Comparison of ENCODE assay signal across 15 cellular contexts in the genomic region with DNA sequence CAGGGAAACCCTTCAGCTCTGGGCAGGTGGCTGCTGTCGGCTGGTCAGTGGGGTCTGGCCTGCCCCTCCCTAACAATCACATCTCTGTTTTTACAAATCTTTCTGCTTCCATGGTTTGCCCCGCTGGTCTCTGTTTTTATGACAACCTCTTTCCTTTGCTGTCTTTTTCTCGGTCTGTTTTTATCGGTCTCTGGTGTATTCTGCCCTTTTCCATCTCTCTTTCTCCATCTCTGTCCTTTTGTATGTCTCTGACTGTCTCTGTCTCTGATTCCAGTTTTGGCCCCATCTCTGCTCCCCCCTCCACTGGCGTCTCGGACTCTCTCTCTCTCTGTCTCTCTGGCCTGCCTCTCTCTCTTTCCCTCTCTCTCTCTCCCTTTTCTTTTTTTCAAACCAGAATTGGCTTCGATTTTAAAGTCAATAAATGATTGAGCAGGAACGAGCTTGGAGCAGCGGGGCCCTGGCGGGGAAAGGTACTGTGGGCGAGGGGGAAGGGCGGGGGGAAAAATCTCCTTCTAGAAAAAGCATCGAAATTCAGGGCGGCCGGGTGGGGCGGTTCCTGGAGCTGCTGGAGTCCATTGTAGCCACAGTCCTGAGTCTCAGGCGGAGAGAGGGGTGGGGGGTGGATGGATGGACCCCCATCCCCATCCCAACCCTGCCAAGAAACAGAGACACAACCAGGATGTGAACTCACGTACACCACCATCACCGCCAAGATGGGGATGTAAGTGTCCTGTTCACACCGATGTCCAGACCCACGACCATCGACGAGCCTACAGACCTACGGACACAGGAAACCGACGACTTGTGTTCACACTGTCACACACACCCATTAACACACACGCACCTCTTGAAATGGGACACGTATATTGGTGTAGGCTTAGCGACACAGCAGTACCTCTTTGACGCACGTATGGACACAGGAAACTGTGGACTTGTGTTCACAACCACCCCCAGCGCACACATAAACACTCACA. TPM values are rescaled to one million over a fixed set of nuclear protein-coding genes. Genes with fewer than 3 reads are reported as not detected.
DNase-seq lines count a peak whose midpoint lies in the region; ATAC-seq and TF ChIP-seq lines count a peak whose summit lies in the region.
"Had no signal": no experiment of that assay in that cellular context is flagged by ENCODE, and none has a peak within 500 bp of the region (broad histone marks: within the 10 kb centered on the region; RNA-seq: fewer than 3 reads in every experiment).

No MANE protein-coding gene starts in this region.

- peaks cover 78% of the 10 kb centered on the region for H3K79me2 ChIP-seq in mammary epithelial cell (ENCODE audit: insufficient read depth, low read length)

- no peak overlapping the region for H3K4me3 ChIP-seq in mammary epithelial cell (replicated peaks in 1 of 3; ENCODE audit: insufficient read depth in 1 of 3, low read depth in 2 of 3, low read length in 3 of 3)
- no peak overlapping the region for H3K4me3 ChIP-seq in naive thymus-derived CD4-positive, alpha-beta T cell (ENCODE audit: low read length)
- H3K4me3 ChIP-seq in upper lobe of left lung: peak overlapping the region in 2 of 4 donors; percentile 84 to 85
- H3K4me3 ChIP-seq: body of pancreas, SJSA1 had no signal

- dilution Hi-C loops in mammary epithelial cell (cut with HindIII; ENCODE audit: low sequenced_read_pairs): loop anchor here (5.0 kb wide), 1 partner anchor 74 kb away; no protein-coding TSS in a partner anchor

- POLR2A ChIA-PET in MCF 10A (lab: Yijun Ruan, JAX): interaction anchor here (0.7 to 2.4 kb wide), 2 partner anchors 15 to 638 kb away, joined by 4 to 11 read pairs; no protein-coding TSS in a partner anchor
- POLR2A ChIA-PET in naive thymus-derived CD4-positive, alpha-beta T cell (lab: Charles Lee): no interaction called here

- BruUV-seq in MCF 10A (replicated peaks; lab: Mats Ljungman, UMichigan) (no TSS peak), mammary epithelial cell (replicated peaks; lab: Mats Ljungman, UMichigan) (no TSS peak)

- no peaks in the 10 kb centered on the region for H4K20me1 ChIP-seq in mammary epithelial cell (ENCODE audit: insufficient read depth, low read length)

- WGBS in mammary epithelial cell (ENCODE audit: low coverage, missing lambda C conversion rate): 81% methylated on average over 31 of the region's 32 CpGs
- 73 to 81% methylated on average over 32 of the region's 32 CpGs for WGBS in upper lobe of left lung, 2 donors

- no peak overlapping the region for H2AFZ ChIP-seq in mammary epithelial cell (ENCODE audit: low read depth, low read length)

- H3K9me3 Mint-ChIP-seq in MCF 10A (ENCODE audit: unreplicated experiment): no peaks in the 10 kb centered on the region
- peaks cover 0 to 4% (median 0%) of the 10 kb centered on the region in 11 donors for H3K9me3 Mint-ChIP-seq in naive thymus-derived CD4-positive, alpha-beta T cell

- peaks cover 16% of the 10 kb centered on the region for H3K36me3 Mint-ChIP-seq in MCF 10A (ENCODE audit: insufficient read depth, unreplicated experiment)
- peaks cover 0 to 7% (median 4%) of the 10 kb centered on the region in 5 donors for H3K36me3 Mint-ChIP-seq in naive thymus-derived CD4-positive, alpha-beta T cell

- TF ChIP-seq POLR2A in upper lobe of left lung (IDR thresholded peaks at IDR 0.05): no peak
- TF ChIP-seq POLR2A in GM18505 (IDR thresholded peaks at IDR 0.05; ENCODE audit: borderline replicate concordance, extremely low read depth, insufficient read depth, insufficient read length): no peak

- H3K27ac Mint-ChIP-seq in MCF 10A (ENCODE audit: low read depth, unreplicated experiment): no peak overlapping the region
- peak overlapping the region in 5 of 9 donors; percentile 7 to 85 (median 45) for H3K27ac Mint-ChIP-seq in naive thymus-derived CD4-positive, alpha-beta T cell

- TF ChIP-seq EP300 in upper lobe of left lung (IDR thresholded peaks at IDR 0.05): no peak

- H3K4me1 Mint-ChIP-seq in MCF 10A (ENCODE audit: insufficient read depth, unreplicated experiment): peaks cover 9% of the 10 kb centered on the region
- H3K4me1 Mint-ChIP-seq in naive thymus-derived CD4-positive, alpha-beta T cell: peaks cover 6 to 22% (median 17%) of the 10 kb centered on the region in 7 donors

- TF ChIP-seq CTCF in MCF 10A (IDR thresholded peaks at IDR 0.05; ENCODE audit: unreplicated experiment) (no peak), mammary epithelial cell (conservative IDR thresholded peaks at IDR 0.05 in 1 of 2, IDR thresholded peaks at IDR 0.05 in 1 of 2; ENCODE audit: extremely low read depth in 1 of 2, insufficient read depth in 1 of 2, low read depth in 1 of 2, low read length in 2 of 2) (no peak), upper lobe of left lung (IDR thresholded peaks at IDR 0.05) (no peak)

- in situ Hi-C loops in mammary epithelial cell (cut with MboI; ENCODE audit: low sequenced_read_pairs in 2 of 2): loop anchor here in 1 of 2 donors (25.0 kb wide), 1 partner anchor 589 kb away; no protein-coding TSS in a partner anchor

- H3K27me3 Mint-ChIP-seq in MCF 10A (ENCODE audit: insufficient read depth, unreplicated experiment): no peaks in the 10 kb centered on the region
- H3K27me3 Mint-ChIP-seq in naive thymus-derived CD4-positive, alpha-beta T cell: peaks cover 0 to 37% (median 5%) of the 10 kb centered on the region in 5 donors

- DNase-seq in MCF 10A (ENCODE audit: unreplicated experiment) (no peak), mammary epithelial cell (no peak), upper lobe of left lung (no peak), SK-N-DZ (ENCODE audit: low spot score) (no peak), COLO829 (ENCODE audit: low spot score) (no peak)
- DNase-seq in naive thymus-derived CD4-positive, alpha-beta T cell: no peak
- DNase-seq: activated CD4-positive, alpha-beta T cell treated with anti-CD3 and anti-CD28 coated beads, Interleukin-2, amount 50 U/mL, for 48 hours; BE2C; body of pancreas; foreskin melanocyte; midbrain had no signal

- H3K9me3 ChIP-seq in mammary epithelial cell (replicated peaks; ENCODE audit: insufficient read depth, low read length) (no peaks in the 10 kb centered on the region), upper lobe of left lung (no peaks in the 10 kb centered on the region)
- H3K9me3 ChIP-seq in naive thymus-derived CD4-positive, alpha-beta T cell (ENCODE audit: control insufficient read depth in 2 of 3, low read length in 3 of 3): no peaks in the 10 kb centered on the region
- H3K9me3 ChIP-seq: BE2C, body of pancreas, SJSA1 had no signal

- CTCF ChIA-PET in MCF 10A (lab: Yijun Ruan, JAX) (interaction anchor here (0.6 to 2.9 kb wide), 5 partner anchors 21 to 64 kb away, joined by 3 to 20 read pairs (median 4); no protein-coding TSS in a partner anchor), mammary epithelial cell (lab: Charles Lee; ENCODE audit: low non-redundant PET) (no interaction called here)
- CTCF ChIA-PET in naive thymus-derived CD4-positive, alpha-beta T cell (lab: Charles Lee): interaction anchor here (0.7 kb wide), 1 partner anchor 19 kb away, joined by 3 read pairs; no protein-coding TSS in a partner anchor

- peak overlapping the region; percentile 0 for H3K4me3 Mint-ChIP-seq in MCF 10A (ENCODE audit: unreplicated experiment)
- H3K4me3 Mint-ChIP-seq in naive thymus-derived CD4-positive, alpha-beta T cell: peak overlapping the region in 8 of 10 donors; percentile 37 to 85 (median 64)

- peaks cover 6% of the 10 kb centered on the region for H3K36me3 ChIP-seq in mammary epithelial cell (ENCODE audit: insufficient read depth, low read length)
- H3K36me3 ChIP-seq in naive thymus-derived CD4-positive, alpha-beta T cell (ENCODE audit: control insufficient read depth in 2 of 3, insufficient read depth in 3 of 3, low read length in 3 of 3): no peaks in the 10 kb centered on the region
- peaks cover 0 to 2% (median 0%) of the 10 kb centered on the region in 4 donors for H3K36me3 ChIP-seq in upper lobe of left lung
- H3K36me3 ChIP-seq: BE2C had no signal

- no peaks in the 10 kb centered on the region for H3K27me3 ChIP-seq in mammary epithelial cell (ENCODE audit: insufficient read depth, low read length)
- no peaks in the 10 kb centered on the region for H3K27me3 ChIP-seq in naive thymus-derived CD4-positive, alpha-beta T cell (ENCODE audit: control insufficient read depth in 2 of 2, insufficient read depth in 2 of 2, low read length in 2 of 2)
- H3K27me3 ChIP-seq in upper lobe of left lung: peaks cover 0 to 3% (median 2%) of the 10 kb centered on the region in 4 donors
- H3K27me3 ChIP-seq: BE2C, body of pancreas, SJSA1 had no signal

- H3K27ac ChIP-seq in mammary epithelial cell (ENCODE audit: insufficient read depth, low read depth, low read length): no peak overlapping the region
- peak overlapping the region; percentile 90 for H3K27ac ChIP-seq in cingulate gyrus (ENCODE audit: low read depth, low read length)
- no peak overlapping the region for H3K27ac ChIP-seq in naive thymus-derived CD4-positive, alpha-beta T cell (ENCODE audit: low read depth, low read length)
- peak overlapping the region; percentile 90 to 94 (median 94) for H3K27ac ChIP-seq in upper lobe of left lung
- H3K27ac ChIP-seq: SJSA1 had no signal

- no peak for ATAC-seq in naive thymus-derived CD4-positive, alpha-beta T cell
- ATAC-seq in upper lobe of left lung (ENCODE audit: low FRiP score in 2 of 2) (no peak), GM18505 (IDR thresholded peaks at IDR 0.05; ENCODE audit: unreplicated experiment) (no peak)
- ATAC-seq: body of pancreas had no signal

- intact Hi-C loops in MCF 10A (cut with micrococcal nuclease) (no loop called here), mammary epithelial cell (cut with micrococcal nuclease) (loop anchor here (2.0 kb wide), 1 partner anchor 25 kb away; no protein-coding TSS in a partner anchor)
- intact Hi-C loops in naive thymus-derived CD4-positive, alpha-beta T cell (cut with micrococcal nuclease): no loop called here

- H3K9ac ChIP-seq in mammary epithelial cell (ENCODE audit: insufficient read depth, low read length): no peak overlapping the region

- no peak overlapping the region for H3K4me2 ChIP-seq in mammary epithelial cell (ENCODE audit: insufficient read depth, low read depth, low read length)

- H3K4me1 ChIP-seq in mammary epithelial cell (ENCODE audit: insufficient read depth, low read length) (peaks cover 19% of the 10 kb centered on the region), upper lobe of left lung (peaks cover 15 to 75% (median 54%) of the 10 kb centered on the region in 4 donors)
- H3K4me1 ChIP-seq in naive thymus-derived CD4-positive, alpha-beta T cell (ENCODE audit: control insufficient read depth in 2 of 2, insufficient read depth in 2 of 2, low read length in 2 of 2): no peaks in the 10 kb centered on the region
- H3K4me1 ChIP-seq: BE2C had no signal

RNA-seq across cellular contexts. Expression of gene NFIX, which starts 3.0 kb away (rescaled TPM):
- total RNA-seq in MCF 10A (2022): 26.9 and 27.2 TPM in 2 replicates
- 10 to 100 TPM; 43.2 to 76.1 TPM for total RNA-seq in mammary epithelial cell
- 24.5 TPM for polyA plus RNA-seq in mammary epithelial cell
- polyA minus RNA-seq in mammary epithelial cell: 215 TPM
- 1 to 10 TPM; 2.4 to 7.7 (median 6.3) TPM for total RNA-seq in naive thymus-derived CD4-positive, alpha-beta T cell
- under 1 TPM; 0.41 to 0.77 TPM for polyA plus RNA-seq in naive thymus-derived CD4-positive, alpha-beta T cell
- total RNA-seq in upper lobe of left lung: 100 to 1,000 TPM in 3 of 6 donors, 10 to 100 TPM in 3; 64.0 to 188 (median 107) TPM
- 0.15 and 0.17 TPM in 2 replicates for polyA plus RNA-seq in SK-N-DZ (2014; cell fraction: cytosol; rRNA removed)
- polyA plus RNA-seq in SK-N-DZ (2014; cell fraction: nucleus; rRNA removed): 0.09 and 0.22 TPM in 2 replicates

RNA-seq across cellular contexts. Expression of gene DAND5, which starts 28.9 kb away (rescaled TPM):
- total RNA-seq in MCF 10A (2022): not detected in 2 replicates
- under 1 TPM; under 0.01 to 0.28 TPM for total RNA-seq in mammary epithelial cell
- polyA plus RNA-seq in mammary epithelial cell: 0.07 TPM
- not detected for polyA minus RNA-seq in mammary epithelial cell
- total RNA-seq in naive thymus-derived CD4-positive, alpha-beta T cell: not detected
- not detected for polyA plus RNA-seq in naive thymus-derived CD4-positive, alpha-beta T cell
- not detected for total RNA-seq in upper lobe of left lung
- polyA plus RNA-seq in SK-N-DZ (2014; cell fraction: cytosol; rRNA removed): not detected in 2 replicates
- not detected in 2 replicates for polyA plus RNA-seq in SK-N-DZ (2014; cell fraction: nucleus; rRNA removed)
- total RNA-seq: body of pancreas, SJSA1, ureter had no signal

RNA-seq across cellular contexts. Expression of gene GADD45GIP1, which starts 41.2 kb away (rescaled TPM):
- total RNA-seq in MCF 10A (2022): 44.4 and 47.5 TPM in 2 replicates
- 10 to 100 TPM; 11.5 to 34.5 TPM for total RNA-seq in mammary epithelial cell
- 35.6 TPM for polyA plus RNA-seq in mammary epithelial cell
- 13.5 TPM for polyA minus RNA-seq in mammary epithelial cell
- 10 to 100 TPM in 4 of 5 experiments, 1 to 10 TPM in 1; 8.5 to 17.0 (median 13.8) TPM for total RNA-seq in naive thymus-derived CD4-positive, alpha-beta T cell
- 10 to 100 TPM; 58.1 to 60.3 TPM for polyA plus RNA-seq in naive thymus-derived CD4-positive, alpha-beta T cell
- 10 to 100 TPM; 15.3 to 43.8 (median 26.6) TPM for total RNA-seq in upper lobe of left lung
- polyA plus RNA-seq in SK-N-DZ (2014; cell fraction: cytosol; rRNA removed): 33.3 and 37.3 TPM in 2 replicates
- polyA plus RNA-seq in SK-N-DZ (2014; cell fraction: nucleus; rRNA removed): 18.4 and 25.6 TPM in 2 replicates

RNA-seq across cellular contexts. Expression of gene RAD23A, which starts 52.6 kb away (rescaled TPM):
- 197 and 219 TPM in 2 replicates for total RNA-seq in MCF 10A (2022)
- 100 to 1,000 TPM; 101 to 123 TPM for total RNA-seq in mammary epithelial cell
- 95.0 TPM for polyA plus RNA-seq in mammary epithelial cell
- 148 TPM for polyA minus RNA-seq in mammary epithelial cell
- 100 to 1,000 TPM in 2 of 5 experiments, 10 to 100 TPM in 3; 75.0 to 111 (median 96.4) TPM for total RNA-seq in naive thymus-derived CD4-positive, alpha-beta T cell
- 10 to 100 TPM; 85.5 to 87.2 TPM for polyA plus RNA-seq in naive thymus-derived CD4-positive, alpha-beta T cell
- 100 to 1,000 TPM in 3 of 6 donors, 10 to 100 TPM in 3; 69.1 to 115 (median 98.8) TPM for total RNA-seq in upper lobe of left lung
- polyA plus RNA-seq in SK-N-DZ (2014; cell fraction: cytosol; rRNA removed): 103 and 107 TPM in 2 replicates
- polyA plus RNA-seq in SK-N-DZ (2014; cell fraction: nucleus; rRNA removed): 122 and 155 TPM in 2 replicates

RNA-seq across cellular contexts. Expression of gene CALR, which starts 59.8 kb away (rescaled TPM):
- total RNA-seq in MCF 10A (2022) (792 and 1,042 TPM in 2 replicates), mammary epithelial cell (1,000 to 10,000 TPM; 1,117 to 1,135 TPM), upper lobe of left lung (1,000 to 10,000 TPM in 1 of 6 donors, 100 to 1,000 TPM in 5; 171 to 1,351 (median 423) TPM)
- 1,343 TPM for polyA plus RNA-seq in mammary epithelial cell
- 1,452 TPM for polyA minus RNA-seq in mammary epithelial cell
- total RNA-seq in naive thymus-derived CD4-positive, alpha-beta T cell: 1,000 to 10,000 TPM in 1 of 5 experiments, 100 to 1,000 TPM in 4; 449 to 1,130 (median 502) TPM
- 100 to 1,000 TPM; 142 to 155 TPM for polyA plus RNA-seq in naive thymus-derived CD4-positive, alpha-beta T cell
- 519 and 594 TPM in 2 replicates for polyA plus RNA-seq in SK-N-DZ (2014; cell fraction: cytosol; rRNA removed)
- 267 and 339 TPM in 2 replicates for polyA plus RNA-seq in SK-N-DZ (2014; cell fraction: nucleus; rRNA removed)

Comparison
In these comparisons a context has a peak if more than half of its experiments do, and no peak if none do; other contexts are left out.
1. H3K27ac ChIP-seq: peak in cingulate gyrus (single experiment) and upper lobe of left lung (4 of 4); none in mammary epithelial cell (single experiment) and naive thymus-derived CD4-positive, alpha-beta T cell (single experiment).